In the genomic region with DNA sequence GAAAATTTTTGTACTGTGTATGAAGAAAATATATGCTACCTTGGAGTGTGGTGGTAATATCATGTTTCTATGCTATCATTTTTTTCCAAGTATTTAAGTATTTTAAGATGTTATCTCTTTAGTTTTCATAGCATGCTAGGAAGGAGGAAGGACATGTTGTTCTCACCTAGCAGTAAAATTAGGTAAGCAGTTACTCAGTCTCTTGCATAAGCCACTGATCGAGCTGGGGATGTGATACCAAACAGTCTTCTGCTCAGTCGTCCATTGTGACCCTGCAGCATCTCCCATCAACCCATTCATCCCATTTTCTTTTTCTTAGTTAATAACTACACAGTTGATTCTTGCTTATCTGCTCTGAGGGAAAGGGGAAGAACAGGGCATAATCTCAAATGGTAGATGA, we compare ENCODE assay signal across 20 cellular contexts.
"Had no signal": no experiment of that assay in that cellular context is flagged by ENCODE, and none has a peak within 500 bp of the region (broad histone marks: within the 10 kb centered on the region; RNA-seq: fewer than 3 reads in every experiment).

No MANE protein-coding gene starts in this region.

- H3K4me2 ChIP-seq: SK-N-SH had no signal

- H3K4me1 ChIP-seq: adrenal gland, spleen had no signal

- H3K9me3 Mint-ChIP-seq: dendritic cell treated with granulocyte-macrophage colony-stimulating factor and Interleukin-4, amounts not matched to agents 40 ng/mL and 50 ng/mL, for 4 days had no signal

- H3K27ac ChIP-seq: adrenal gland, neutrophil, spleen, upper lobe of left lung had no signal

- H3K36me3 ChIP-seq: adrenal gland, neutrophil, spleen, upper lobe of left lung had no signal

- H3K27ac Mint-ChIP-seq: activated CD4-positive, alpha-beta T cell treated with anti-CD3 and anti-CD28 coated beads, Interleukin-2, amount 10 ng/mL, durations not matched to agents 24 days and 14 days; dendritic cell treated with granulocyte-macrophage colony-stimulating factor and Interleukin-4, amounts not matched to agents 40 ng/mL and 50 ng/mL, for 4 days; effector memory CD8-positive, alpha-beta T cell; mesothelial cell of epicardium; naive B cell had no signal

- H3K4me3 Mint-ChIP-seq: activated CD4-positive, alpha-beta T cell treated with anti-CD3 and anti-CD28 coated beads, Interleukin-2, amount 10 ng/mL, durations not matched to agents 24 days and 14 days; dendritic cell treated with granulocyte-macrophage colony-stimulating factor and Interleukin-4, amounts not matched to agents 40 ng/mL and 50 ng/mL, for 4 days; effector memory CD8-positive, alpha-beta T cell; mesothelial cell of epicardium; naive B cell had no signal

- H3K4me1 Mint-ChIP-seq: activated CD4-positive, alpha-beta T cell treated with anti-CD3 and anti-CD28 coated beads, Interleukin-2, amount 10 ng/mL, durations not matched to agents 24 days and 14 days; naive B cell had no signal

- DNase-seq: activated CD4-positive, alpha-beta T cell treated with anti-CD3 and anti-CD28 coated beads, Interleukin-2, amount 10 ng/mL, durations not matched to agents 24 days and 14 days; activated CD8-positive, alpha-beta memory T cell treated with anti-CD3 and anti-CD28 coated beads for 24 hours; activated naive CD4-positive, alpha-beta T cell treated with Interleukin-2 at 50 U/mL for 16 hours; adrenal gland; effector memory CD8-positive, alpha-beta T cell; glutamatergic neuron; islet precursor cell; naive B cell; posterior cingulate gyrus; right cardiac atrium; SK-N-SH; spleen; stimulated activated CD4-positive, alpha-beta T cell treated with anti-CD3 and anti-CD28 coated beads, Interleukin-1b, Interleukin-23, amount 100 ng/mL, for 48 hours; stimulated activated naive CD4-positive, alpha-beta T cell; substantia nigra; T-helper 1 cell; upper lobe of left lung had no signal

- H3K27me3 ChIP-seq: adrenal gland, neutrophil, spleen, upper lobe of left lung had no signal

- H3K9ac ChIP-seq: SK-N-SH had no signal

- ATAC-seq: effector memory CD8-positive, alpha-beta T cell; right cardiac atrium had no signal

- H3K27me3 Mint-ChIP-seq: dendritic cell treated with granulocyte-macrophage colony-stimulating factor and Interleukin-4, amounts not matched to agents 40 ng/mL and 50 ng/mL, for 4 days; naive B cell had no signal

- H3K36me3 Mint-ChIP-seq: mesothelial cell of epicardium, naive B cell had no signal

- H3K9me2 ChIP-seq: SK-N-SH had no signal

- H3K9me3 ChIP-seq: adrenal gland, neutrophil, SK-N-SH, spleen, upper lobe of left lung had no signal

- H3K4me3 ChIP-seq: spleen, upper lobe of left lung had no signal
